In genomic region chr3:159761826-159762225, GRCh38 we compare ENCODE assay signal across 12 cellular contexts.
A peak's percentile ranks its signal among the peaks of the same experiment; 100 is the strongest.
DNase-seq lines count a peak whose midpoint lies in the region; ATAC-seq, FAIRE-seq and TF ChIP-seq lines count a peak whose summit lies in the region.
"Had no signal": no experiment of that assay in that cellular context is flagged by ENCODE, and none has a peak within 500 bp of the region (broad histone marks: within the 10 kb centered on the region; RNA-seq: fewer than 3 reads in every experiment).

No MANE protein-coding gene starts in this region.

- peaks cover 5 to 52% (median 33%) of the 10 kb centered on the region in 4 donors for H3K4me1 ChIP-seq in liver (ENCODE audit: control insufficient read depth in 4 of 4, insufficient read depth in 4 of 4, low read length in 3 of 4)
- H3K4me1 ChIP-seq in HepG2 (ENCODE audit: insufficient read depth, low read length), result peaks cover 18% of the 10 kb centered on the region

- H3K27me3 ChIP-seq in liver (ENCODE audit: control insufficient read depth in 4 of 4, insufficient read depth in 4 of 4, low read length in 3 of 4), result no peaks in the 10 kb centered on the region
- peaks cover 10 to 44% of the 10 kb centered on the region in 2 experiments for H3K27me3 ChIP-seq in HepG2 (ENCODE audit: control insufficient read depth in 1 of 2, insufficient read depth in 2 of 2, low read length in 2 of 2)
- no peaks in the 10 kb centered on the region for H3K27me3 ChIP-seq in dorsolateral prefrontal cortex
- H3K27me3 ChIP-seq: adrenal gland had no signal

- no peak overlapping the region for H3K4me2 ChIP-seq in HepG2 (ENCODE audit: low read depth, low read length)

- H3K27me3 Mint-ChIP-seq in neural crest cell (ENCODE audit: low read depth), result peaks cover 32% of the 10 kb centered on the region

- WGBS in liver, result 91% methylated on average over 2 of the region's 2 CpGs
- 47% methylated on average over 2 of the region's 2 CpGs for WGBS in HepG2 (ENCODE audit: low lambda C conversion rate)

- H3K4me1 Mint-ChIP-seq in neural crest cell, result peaks cover 23% of the 10 kb centered on the region

- CTCF ChIA-PET in HepG2 (lab: Yijun Ruan, JAX; ENCODE audit: low intra/inter-chr PET ratio, low total read pairs), result no interaction called here

- H3K9me3 Mint-ChIP-seq in neural crest cell, result no peaks in the 10 kb centered on the region
- H3K9me3 Mint-ChIP-seq in activated naive CD4-positive, alpha-beta T cell treated with anti-CD3 and anti-CD28 coated beads, Interleukin-2, amount 50 U/mL, for 72 hours, result peaks cover 0 to 2% of the 10 kb centered on the region in 2 donors

- H3K36me3 ChIP-seq in liver (ENCODE audit: control insufficient read depth in 4 of 4, insufficient read depth in 3 of 4, low read depth in 1 of 4, low read length in 3 of 4) (no peaks in the 10 kb centered on the region), HepG2 (replicated peaks in 1 of 2; ENCODE audit: control insufficient read depth in 1 of 2, insufficient read depth in 2 of 2, low read length in 2 of 2) (no peaks in the 10 kb centered on the region)
- H3K36me3 ChIP-seq: adrenal gland; BLaER1 treated with 17β-estradiol and CSF1 and Interleukin-3, amounts not matched to agents 10 nM and 100 nM had no signal

- H3K27ac Mint-ChIP-seq in neural crest cell (ENCODE audit: unreplicated experiment), result no peak overlapping the region
- no peak overlapping the region for H3K27ac Mint-ChIP-seq in activated naive CD4-positive, alpha-beta T cell treated with anti-CD3 and anti-CD28 coated beads, Interleukin-2, amount 50 U/mL, for 72 hours

- POLR2A ChIA-PET in HepG2 (lab: Yijun Ruan, JAX), result no interaction called here

- H3K27ac ChIP-seq in liver (ENCODE audit: low read depth in 1 of 2, low read length in 2 of 2) (peak overlapping the region; percentile 88 to 98), HepG2 (ENCODE audit: extremely low read length, insufficient read depth, low read length) (no peak overlapping the region), dorsolateral prefrontal cortex (peak overlapping the region in 58 of 59 donors; percentile 10 to 99 (median 94))
- H3K27ac ChIP-seq: BLaER1 treated with 17β-estradiol and CSF1 and Interleukin-3, amounts not matched to agents 10 nM and 100 nM had no signal

- BruUV-seq in HepG2 (replicated peaks; lab: Mats Ljungman, UMichigan), result no TSS peak

- ATAC-seq in HepG2 (no peak), GM21515 (IDR thresholded peaks at IDR 0.05; ENCODE audit: unreplicated experiment) (no peak)
- no peak for ATAC-seq in activated naive CD4-positive, alpha-beta T cell treated with anti-CD3 and anti-CD28 coated beads, Interleukin-2, amount 50 U/mL, for 72 hours

- no peak for TF ChIP-seq CTCF in liver (IDR thresholded peaks at IDR 0.05; ENCODE audit: low read depth, low read length, missing input control)
- no peak for TF ChIP-seq CTCF in HepG2 (CRISPR knock-in tag; IDR thresholded peaks at IDR 0.05)
- no peak for TF ChIP-seq CTCF in dorsolateral prefrontal cortex (IDR thresholded peaks at IDR 0.05 in 54 of 56, conservative IDR thresholded peaks at IDR 0.05 in 2 of 56; ENCODE audit: low read depth in 1 of 56, partially characterized antibody in 56 of 56)
- no peak for TF ChIP-seq CTCF in neural crest cell (conservative IDR thresholded peaks at IDR 0.05)

- TF ChIP-seq EP300 in HepG2 (IDR thresholded peaks at IDR 0.05; ENCODE audit: low read depth in 2 of 2, low read length in 2 of 2) (no peak), HepG2 (CRISPR knock-in tag; IDR thresholded peaks at IDR 0.05; ENCODE audit: borderline replicate concordance) (no peak)

- TF ChIP-seq RAD21 in liver (IDR thresholded peaks at IDR 0.05) (no peak), HepG2 (CRISPR knock-in tag; IDR thresholded peaks at IDR 0.05) (no peak)

- no peaks in the 10 kb centered on the region for H3K9me3 ChIP-seq in liver (ENCODE audit: control insufficient read depth in 4 of 4, low read length in 3 of 4)
- H3K9me3 ChIP-seq in HepG2 (ENCODE audit: low read length), result no peaks in the 10 kb centered on the region
- H3K9me3 ChIP-seq: adrenal gland had no signal

- peak overlapping the region; percentile 76 for H3K4me3 Mint-ChIP-seq in neural crest cell

- TF ChIP-seq POLR2A in HepG2 (IDR thresholded peaks at IDR 0.05; ENCODE audit: insufficient read depth in 1 of 2, low read depth in 2 of 2, low read length in 2 of 2), result no peak

- H3K36me3 Mint-ChIP-seq in neural crest cell (ENCODE audit: low read depth), result peaks cover 1% of the 10 kb centered on the region
- peaks cover 0 to 8% of the 10 kb centered on the region in 2 donors for H3K36me3 Mint-ChIP-seq in activated naive CD4-positive, alpha-beta T cell treated with anti-CD3 and anti-CD28 coated beads, Interleukin-2, amount 50 U/mL, for 72 hours

- peak overlapping the region in 1 of 2 donors; percentile 40 for H3K9ac ChIP-seq in liver (ENCODE audit: low read depth in 1 of 2, low read length in 2 of 2)
- H3K9ac ChIP-seq in HepG2 (ENCODE audit: insufficient read depth, low read depth, low read length), result no peak overlapping the region

- no peak for FAIRE-seq in HepG2 (lab: Jason Lieb, UNC)

- H3K79me2 ChIP-seq in HepG2 (ENCODE audit: insufficient read depth, low read length), result no peaks in the 10 kb centered on the region

- H2AFZ ChIP-seq in HepG2 (ENCODE audit: low read length), result no peak overlapping the region

- H3K4me3 ChIP-seq in liver (ENCODE audit: low read depth in 1 of 3, low read length in 3 of 3) (no peak overlapping the region), HepG2 (replicated peaks in 1 of 3; ENCODE audit: insufficient read depth in 1 of 3, low read depth in 2 of 3, low read length in 3 of 3) (no peak overlapping the region), dorsolateral prefrontal cortex (peak overlapping the region in 8 of 59 donors; percentile 9 to 89 (median 82))

- H4K20me1 ChIP-seq in HepG2 (ENCODE audit: insufficient read depth, low read length), result no peaks in the 10 kb centered on the region

- DNase-seq in HepG2 (ENCODE audit: low spot score) (no peak), dorsolateral prefrontal cortex (peak in 1 of 10 donors; percentile 15), neural crest cell (ENCODE audit: low read depth, low spot score) (no peak), globus pallidus (ENCODE audit: low spot score) (no peak), NCI-H774 (lab: John Stamatoyannopoulos, UW) (no peak)
- DNase-seq in activated naive CD4-positive, alpha-beta T cell treated with anti-CD3 and anti-CD28 coated beads, Interleukin-2, amount 50 U/mL, for 72 hours (ENCODE audit: low spot score in 2 of 2), result no peak
- DNase-seq: activated CD8-positive, alpha-beta memory T cell treated with anti-CD3 and anti-CD28 coated beads for 24 hours; NCI-H1694 treated with DMSO at 0.1 percent for 48 hours had no signal

- in situ Hi-C loops in HepG2 (cut with HindIII; ENCODE audit: extremely low pct_ligation_motif_present, low pct_unique_long_range_greater_than_20kb), result no loop called here

- intact Hi-C loops in HepG2 (cut with micrococcal nuclease; ENCODE audit: unreplicated experiment), result no loop called here
- intact Hi-C loops in dorsolateral prefrontal cortex (cut with DNase I), result loop anchor here (2.0 to 10.0 kb wide), 6 partner anchors 43 to 497 kb away; no protein-coding TSS in a partner anchor

TF ChIP-seq in liver, 16 proteins besides CTCF, POLR2A, EP300 and RAD21:
- TF ChIP-seq SP1 (IDR thresholded peaks at IDR 0.05), result no peak
- no peak for TF ChIP-seq JUND (IDR thresholded peaks at IDR 0.05)

TF ChIP-seq in HepG2, 621 proteins besides CTCF, POLR2A, EP300 and RAD21:
- TF ChIP-seq CSRNP2 (CRISPR knock-in tag; conservative IDR thresholded peaks at IDR 0.05; ENCODE audit: low read depth) (no peak), PLRG1 (conservative IDR thresholded peaks at IDR 0.05) (no peak), HIC2 (CRISPR knock-in tag; IDR thresholded peaks at IDR 0.05; ENCODE audit: low read depth) (no peak)
